ENCODE assay signal across 25 cellular contexts in genomic region chr1:65401612-65402011, GRCh38.
"Had no signal": no experiment of that assay in that cellular context is flagged by ENCODE, and none has a peak within 500 bp of the region (broad histone marks: within the 10 kb centered on the region; RNA-seq: fewer than 3 reads in every experiment).

No MANE protein-coding gene starts in this region.

- H3K36me3 ChIP-seq: esophagus squamous epithelium, lower lobe of right lung, neural progenitor cell, prostate gland, suprapubic skin, thyroid gland had no signal

- H3K4me3 ChIP-seq: coronary artery, esophagus squamous epithelium, heart right ventricle, lower lobe of right lung, neural progenitor cell, prostate gland, suprapubic skin, thyroid gland had no signal

- DNase-seq: dermis blood vessel endothelial cell; effector memory CD8-positive, alpha-beta T cell; erythroblast; esophagus squamous epithelium; foreskin melanocyte; glutamatergic neuron; heart right ventricle; immature natural killer cell; islet precursor cell; kidney glomerular epithelial cell; left ventricle myocardium superior; lower lobe of right lung; naive thymus-derived CD4-positive, alpha-beta T cell; right cardiac atrium; small intestine; stimulated activated CD4-positive, alpha-beta T cell treated with anti-CD3 and anti-CD28 coated beads, Interleukin-15, amount 100 ng/mL, for 24 hours; stimulated activated CD4-positive, alpha-beta T cell treated with anti-CD3 and anti-CD28 coated beads, Interleukin-2, amount 100 ng/mL, for 48 hours; stimulated activated naive CD4-positive, alpha-beta T cell; stimulated activated naive CD8-positive, alpha-beta T cell treated with anti-CD3 and anti-CD28 coated beads, Interleukin-15, amount 100 ng/mL, for 72 hours; thyroid gland; trophoblast cell had no signal

- H3K4me1 ChIP-seq: esophagus squamous epithelium, heart right ventricle, lower lobe of right lung, neural progenitor cell, prostate gland, suprapubic skin, thyroid gland had no signal

- ATAC-seq: effector memory CD8-positive, alpha-beta T cell; heart right ventricle; left ventricle myocardium superior; lower lobe of right lung; naive thymus-derived CD4-positive, alpha-beta T cell; right cardiac atrium; stimulated activated naive CD8-positive, alpha-beta T cell treated with anti-CD3 and anti-CD28 coated beads, Interleukin-15, amount 100 ng/mL, for 72 hours had no signal

- H3K27me3 ChIP-seq: esophagus squamous epithelium, heart right ventricle, neural progenitor cell, suprapubic skin, thyroid gland had no signal

- H3K9me3 ChIP-seq: esophagus squamous epithelium, heart right ventricle, lower lobe of right lung, prostate gland, suprapubic skin, thyroid gland had no signal

- H3K27ac ChIP-seq: coronary artery, esophagus squamous epithelium, heart right ventricle, lower lobe of right lung, neural progenitor cell, prostate gland, suprapubic skin, thyroid gland had no signal
